8 cellular contexts compared by ENCODE assay signal in the genomic region with DNA sequence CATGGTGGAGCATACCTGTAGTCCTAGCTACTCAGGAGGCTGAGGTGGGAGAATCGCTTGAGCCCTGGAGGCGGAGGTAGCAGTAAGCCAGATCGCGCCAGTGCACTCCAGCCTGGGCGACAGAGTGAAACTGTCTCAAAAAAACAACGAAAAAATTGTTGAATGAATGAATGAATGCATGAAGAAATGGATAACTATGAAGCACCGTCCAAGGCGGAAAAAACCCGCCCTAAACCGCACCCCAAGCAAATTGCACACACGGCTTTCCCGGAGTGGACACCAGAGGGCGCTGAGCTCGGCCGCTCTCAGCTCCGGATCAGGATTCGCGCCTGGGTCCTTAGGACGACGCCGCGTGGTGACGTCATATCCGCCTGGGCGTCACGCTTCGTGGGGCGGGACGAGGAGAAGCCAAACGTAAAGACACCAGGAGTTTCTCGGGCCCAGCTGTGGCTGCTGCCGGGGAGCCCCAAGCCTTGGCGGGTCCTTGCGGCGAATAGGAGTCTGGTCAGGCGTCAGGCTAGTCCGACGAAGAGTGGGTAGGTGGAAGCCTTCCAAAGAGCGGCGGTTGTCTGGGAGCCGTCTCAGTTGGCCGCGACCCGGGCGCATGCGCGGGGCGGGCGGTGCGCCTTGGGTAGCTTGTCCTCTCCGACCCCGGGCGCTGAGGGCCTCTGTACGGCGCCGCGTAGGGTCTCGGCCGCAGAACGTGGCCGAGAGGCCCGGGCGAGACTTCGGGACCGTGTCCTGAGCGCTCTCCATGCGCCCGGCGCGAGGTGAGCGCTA. TPM values are rescaled to one million over a fixed set of nuclear protein-coding genes. Genes with fewer than 3 reads are reported as not detected.
A peak's percentile ranks its signal among the peaks of the same experiment; 100 is the strongest.
DNase-seq lines count a peak whose midpoint lies in the region; ATAC-seq, FAIRE-seq and TF ChIP-seq lines count a peak whose summit lies in the region.

A gene (plus strand): TSS at position 639 of the 780 bp plus-strand sequence. CDS start 11,094 bp downstream, outside the sequence.
A gene (plus strand): TSS at position 364 of the 780 bp plus-strand sequence. CDS start 4,085 bp downstream, outside the sequence.

- FAIRE-seq in endothelial cell of umbilical vein (lab: Jason Lieb, UNC): peak; percentile 98

- H3K4me2 ChIP-seq in IMR-90 (ENCODE audit: low read depth, low read length) (peak within 1 kb of the TSS; percentile 98), OCI-LY7 (ENCODE audit: low read length) (peak within 1 kb of the TSS; percentile 91), endothelial cell of umbilical vein (ENCODE audit: insufficient read depth, low read length) (peak within 1 kb of the TSS; percentile 80)

- peak within 1 kb of the TSS; percentile 92 for H2BK5ac ChIP-seq in IMR-90 (ENCODE audit: low read depth, low read length, poor library complexity, severe bottlenecking)

- CTCF ChIA-PET in IMR-90 (lab: Yijun Ruan, JAX) (interaction anchor here (0.6 to 2.5 kb wide), 14 partner anchors 11 to 473 kb away, joined by 3 to 18 read pairs (median 4); no protein-coding TSS in a partner anchor), OCI-LY7 (lab: Charles Lee; ENCODE audit: unreplicated experiment) (interaction anchor here (0.6 to 2.1 kb wide), 11 partner anchors 11 to 194 kb away, joined by 3 to 8 read pairs (median 3); no protein-coding TSS in a partner anchor), endothelial cell of umbilical vein (lab: Charles Lee) (interaction anchor here (0.6 to 3.4 kb wide), 55 partner anchors 9 to 324 kb away, joined by 3 to 93 read pairs (median 5); a partner anchor contains a TSS)

- no peaks in the 10 kb centered on the region for H3K9me2 ChIP-seq in OCI-LY7 (ENCODE audit: insufficient read depth, low read length)

- dilution Hi-C loops in IMR-90 (cut with HindIII; ENCODE audit: low sequenced_read_pairs, unreplicated experiment): no loop called here
- dilution Hi-C loops in endothelial cell of umbilical vein (cut with MboI; ENCODE audit: extremely low pct_ligation_motif_present, low sequenced_read_pairs): loop anchor here (10.0 kb wide), 1 partner anchor 111 kb away; no protein-coding TSS in a partner anchor

- TF ChIP-seq POLR2A in IMR-90 (IDR thresholded peaks at IDR 0.05; ENCODE audit: low read depth, low read length): peak; percentile 92
- TF ChIP-seq POLR2A in endothelial cell of umbilical vein (IDR thresholded peaks at IDR 0.05; ENCODE audit: low read depth, low read length): peak; percentile 92

- POLR2A ChIA-PET in IMR-90 (lab: Charles Lee; ENCODE audit: unreplicated experiment): interaction anchor here (0.9 to 1.0 kb wide), 2 partner anchors 34 to 186 kb away, joined by 3 read pairs; a partner anchor contains a TSS
- POLR2A ChIA-PET in OCI-LY7 (lab: Charles Lee): interaction anchor here (0.5 to 2.6 kb wide), 23 partner anchors 9 to 233 kb away, joined by 3 to 12 read pairs (median 3); a partner anchor contains a TSS
- POLR2A ChIA-PET in endothelial cell of umbilical vein (lab: Charles Lee): interaction anchor here (0.5 to 0.9 kb wide), 6 partner anchors 19 to 1109 kb away, joined by 3 to 8 read pairs (median 3); no protein-coding TSS in a partner anchor

- H3K27me3 ChIP-seq in IMR-90 (ENCODE audit: control insufficient read depth, insufficient read depth, low read length) (peaks cover 9% of the 10 kb centered on the region), endothelial cell of umbilical vein (ENCODE audit: control insufficient read depth in 2 of 2, insufficient read depth in 2 of 2, low read length in 2 of 2) (peaks cover 15 to 17% of the 10 kb centered on the region in 2 experiments)

- H3K14ac ChIP-seq in IMR-90 (replicated peaks; ENCODE audit: low read depth, low read length): peak within 1 kb of the TSS; percentile 94

- H2BK20ac ChIP-seq in IMR-90 (ENCODE audit: low read depth, low read length): no peak within 1 kb of the TSS

- H2BK120ac ChIP-seq in IMR-90 (ENCODE audit: low read depth, low read length): peak within 1 kb of the TSS; percentile 78

- H4K8ac ChIP-seq in IMR-90 (ENCODE audit: low read depth in 2 of 2, low read length in 2 of 2): peak within 1 kb of the TSS; percentile 34 to 98

- peak within 1 kb of the TSS; percentile 82 for H3K18ac ChIP-seq in IMR-90 (ENCODE audit: low read depth, low read length)

- H4K20me1 ChIP-seq in IMR-90 (ENCODE audit: insufficient read depth, low read length) (peaks cover 36% of the 10 kb centered on the region), OCI-LY7 (ENCODE audit: insufficient read depth, low read length) (peaks cover 20% of the 10 kb centered on the region), endothelial cell of umbilical vein (replicated peaks; ENCODE audit: control insufficient read depth, extremely low read depth, insufficient read depth, low read length) (peaks cover 9% of the 10 kb centered on the region)

- peak within 1 kb of the TSS; percentile 89 for H4K5ac ChIP-seq in IMR-90 (ENCODE audit: low read depth, low read length)

- intact Hi-C loops in IMR-90 (cut with micrococcal nuclease) (loop anchor here (1.0 to 10.0 kb wide), 3 partner anchors 108 to 319 kb away; no protein-coding TSS in a partner anchor), OCI-LY7 (cut with micrococcal nuclease; ENCODE audit: unreplicated experiment) (loop anchor here (1.0 to 5.0 kb wide), 4 partner anchors 69 to 326 kb away; a partner anchor contains a TSS), endothelial cell of umbilical vein (cut with micrococcal nuclease) (loop anchor here (1.0 to 2.0 kb wide), 4 partner anchors 69 to 226 kb away; a partner anchor contains a TSS)

- H3K9me3 ChIP-seq in IMR-90 (ENCODE audit: control insufficient read depth, insufficient read depth, low read length) (no peaks in the 10 kb centered on the region), OCI-LY7 (ENCODE audit: low read length) (peaks cover 13% of the 10 kb centered on the region), endothelial cell of umbilical vein (replicated peaks; ENCODE audit: control insufficient read depth, insufficient read depth, low read length) (no peaks in the 10 kb centered on the region)

- H3K4me1 ChIP-seq in IMR-90 (ENCODE audit: control insufficient read depth, insufficient read depth, low read length) (peaks cover 6% of the 10 kb centered on the region), OCI-LY7 (ENCODE audit: insufficient read depth, low read length, poor library complexity, severe bottlenecking) (peaks cover 16% of the 10 kb centered on the region), endothelial cell of umbilical vein (ENCODE audit: control insufficient read depth, extremely low read depth, insufficient read depth, low read length) (peaks cover 19% of the 10 kb centered on the region)

- peak within 1 kb of the TSS; percentile 97 for H3K56ac ChIP-seq in IMR-90 (ENCODE audit: extremely low read depth, insufficient read depth, low read length)

- peak within 1 kb of the TSS; percentile 4; the same call in 1 of the 3 replicates for H2BK15ac ChIP-seq in IMR-90 (ENCODE audit: low read depth, low read length)

- peaks cover 4% of the 10 kb centered on the region for H3K9me1 ChIP-seq in IMR-90 (ENCODE audit: insufficient read depth, low read length)
- H3K9me1 ChIP-seq in endothelial cell of umbilical vein (replicated peaks; ENCODE audit: control insufficient read depth, extremely low read depth, insufficient read depth, low read length): no peaks in the 10 kb centered on the region

- peak; percentile 42 for TF ChIP-seq RAD21 in IMR-90 (IDR thresholded peaks at IDR 0.05; ENCODE audit: low read length)

- peak within 1 kb of the TSS; percentile 95 for H2AK9ac ChIP-seq in IMR-90 (replicated peaks; ENCODE audit: low read depth, low read length, poor library complexity)

- H3K23ac ChIP-seq in IMR-90 (ENCODE audit: low read depth, low read length): peak within 1 kb of the TSS; percentile 93

- H2AFZ ChIP-seq in IMR-90 (replicated peaks; ENCODE audit: low read length, poor library complexity): peak within 1 kb of the TSS; percentile 98
- peak within 1 kb of the TSS; percentile 51; the same call in 1 of the 2 replicates for H2AFZ ChIP-seq in OCI-LY7 (ENCODE audit: low read length)
- H2AFZ ChIP-seq in endothelial cell of umbilical vein (ENCODE audit: low read depth, low read length): peak within 1 kb of the TSS; percentile 97

- DNase-seq in DMS153 treated with DMSO at 0.1 percent for 48 hours (lab: John Stamatoyannopoulos, UW; ENCODE audit: unreplicated experiment) (peak; percentile 44), IMR-90 (peak; percentile 97), OCI-LY7 (ENCODE audit: low spot score) (peak; percentile 99), activated T-cell treated with anti-CD3 and anti-CD28 coated beads for 24 hours (ENCODE audit: low read depth) (peak; percentile 97), endothelial cell of umbilical vein (ENCODE audit: low read depth, low spot score) (peak; percentile 98), middle frontal gyrus (ENCODE audit: extremely low spot score, low spot score) (peak; percentile 91)
- DNase-seq in stimulated activated CD8-positive, alpha-beta memory T cell treated with anti-CD3 and anti-CD28 coated beads, Interleukin-2, amount 100 ng/mL, for 48 hours (ENCODE audit: low read depth in 2 of 2): peak; percentile 98 to 99

- peak; percentile 98 for TF ChIP-seq CTCF in IMR-90 (conservative IDR thresholded peaks at IDR 0.05; ENCODE audit: low read depth, low read length)
- TF ChIP-seq CTCF in OCI-LY7 (conservative IDR thresholded peaks at IDR 0.05; ENCODE audit: low read length): peak; percentile 87
- peak; percentile 98 for TF ChIP-seq CTCF in endothelial cell of umbilical vein (IDR thresholded peaks at IDR 0.05; ENCODE audit: extremely low read depth in 1 of 2, insufficient read depth in 1 of 2, low read depth in 1 of 2, low read length in 2 of 2)

- H3K79me1 ChIP-seq in IMR-90 (ENCODE audit: low read depth in 1 of 2, low read length in 2 of 2): peaks cover 19 to 38% of the 10 kb centered on the region in 2 experiments

- H4K91ac ChIP-seq in IMR-90 (ENCODE audit: insufficient read depth, low read depth, low read length): peak within 1 kb of the TSS; percentile 91

- H3K27ac ChIP-seq in IMR-90 (ENCODE audit: insufficient read depth, low read length) (peak within 1 kb of the TSS; percentile 94), OCI-LY7 (ENCODE audit: low read depth, low read length, poor library complexity, severe bottlenecking) (peak within 1 kb of the TSS; percentile 81), endothelial cell of umbilical vein (ENCODE audit: insufficient read depth, low read depth, low read length) (peak within 1 kb of the TSS; percentile 96)

- H2AK5ac ChIP-seq in IMR-90 (ENCODE audit: low read depth, low read length): peak within 1 kb of the TSS; percentile 82

- H3K9ac ChIP-seq in IMR-90 (ENCODE audit: low read depth, low read length) (peak within 1 kb of the TSS; percentile 93), endothelial cell of umbilical vein (replicated peaks; ENCODE audit: extremely low read depth, insufficient read depth, low read length) (peak within 1 kb of the TSS; percentile 98)

- peaks cover 5% of the 10 kb centered on the region for H3K36me3 ChIP-seq in IMR-90 (ENCODE audit: control insufficient read depth, insufficient read depth, low read length)
- H3K36me3 ChIP-seq in OCI-LY7 (ENCODE audit: insufficient read depth, low read length): peaks cover 39% of the 10 kb centered on the region
- peaks cover 6 to 7% of the 10 kb centered on the region in 2 experiments for H3K36me3 ChIP-seq in endothelial cell of umbilical vein (ENCODE audit: control insufficient read depth in 2 of 2, extremely low read depth in 1 of 2, insufficient read depth in 2 of 2, low read length in 2 of 2)

- ATAC-seq in GM21528 (IDR thresholded peaks at IDR 0.05; ENCODE audit: low FRiP score, unreplicated experiment) (peak; percentile 91), IMR-90 (ENCODE audit: low read depth) (peak; percentile 92)

- H3K4me3 ChIP-seq in IMR-90 (ENCODE audit: insufficient read depth, low read depth, low read length) (peak within 1 kb of the TSS; percentile 74), OCI-LY7 (ENCODE audit: low read depth, low read length, poor library complexity, severe bottlenecking) (peak within 1 kb of the TSS; percentile 82), endothelial cell of umbilical vein (replicated peaks in 1 of 3; ENCODE audit: insufficient read depth in 1 of 3, low read depth in 1 of 3, low read length in 3 of 3) (peak within 1 kb of the TSS; percentile 81 to 98 (median 94))

- in situ Hi-C loops in IMR-90 (cut with MboI; ENCODE audit: low sequenced_read_pairs): loop anchor here (10.0 kb wide), 1 partner anchor 301 kb away; a partner anchor contains a TSS

- peak within 1 kb of the TSS; percentile 93 for H3K4ac ChIP-seq in IMR-90 (ENCODE audit: low read depth, low read length)

- 3% methylated on average over 42 of the region's 71 CpGs; no CpG with 5 or more reads in 1 of the 2 experiments for WGBS in IMR-90 (ENCODE audit: extremely low coverage in 2 of 2, insufficient read length in 1 of 2), 2 experiments

- H3K79me2 ChIP-seq in OCI-LY7 (ENCODE audit: insufficient read depth, low read depth, low read length): peaks cover 43% of the 10 kb centered on the region
- H3K79me2 ChIP-seq in endothelial cell of umbilical vein (ENCODE audit: control insufficient read depth, insufficient read depth, low read length): peaks cover 40% of the 10 kb centered on the region

- no TSS peak for BruUV-seq in IMR-90 (replicated peaks; lab: Mats Ljungman, UMichigan)
- BruUV-seq in OCI-LY7 (replicated peaks; lab: Mats Ljungman, UMichigan): no TSS peak
- TSS peak; percentile 65 for BruUV-seq in endothelial cell of umbilical vein (replicated peaks; lab: Mats Ljungman, UMichigan)

RNA-seq across cellular contexts. Expression of the first gene that starts in this region (rescaled TPM):
- total RNA-seq in IMR-90 (2012; rRNA removed) (11.4 and 13.3 TPM in 2 replicates), OCI-LY7 (2022) (8.0 and 13.0 TPM in 2 replicates), endothelial cell of umbilical vein (10.0 and 10.3 TPM in 2 replicates)
- polyA plus RNA-seq in IMR-90 (2012; rRNA removed) (5.7 and 6.4 TPM in 2 replicates), endothelial cell of umbilical vein (4.5 and 8.2 TPM in 2 replicates)
- 1.5 and 1.9 TPM in 2 replicates for polyA plus RNA-seq in IMR-90 (2012; cell fraction: cytosol; rRNA removed)
- polyA plus RNA-seq in IMR-90 (2012; cell fraction: nucleus; rRNA removed; ENCODE audit: low replicate concordance): 0.73 and 4.8 TPM in 2 replicates
- 6.4 and 10.0 TPM in 2 replicates for total RNA-seq in OCI-LY7 (2014; rRNA removed; shearing (Covaris generic))
- 7.8 and 9.0 TPM in 2 replicates for polyA plus RNA-seq in endothelial cell of umbilical vein (2011; cell fraction: cytosol; rRNA removed)
- polyA plus RNA-seq in endothelial cell of umbilical vein (2011; cell fraction: nucleus; rRNA removed): 5.1 and 6.5 TPM in 2 replicates
- 3.8 and 9.0 TPM in 2 replicates for polyA plus RNA-seq in endothelial cell of umbilical vein (2012)
- 8.0 and 8.6 TPM in 2 replicates for polyA minus RNA-seq in endothelial cell of umbilical vein
- polyA minus RNA-seq in endothelial cell of umbilical vein (2011; cell fraction: cytosol; rRNA and poly(A)+ RNA removed): 7.6 TPM
- 3.2 and 3.6 TPM in 2 replicates for polyA minus RNA-seq in endothelial cell of umbilical vein (2011; cell fraction: nucleus; rRNA and poly(A)+ RNA removed)

RNA-seq across cellular contexts. Expression of the second gene that starts in this region (rescaled TPM):
- total RNA-seq in IMR-90 (2012; rRNA removed): 6.6 and 11.9 TPM in 2 replicates
- polyA plus RNA-seq in IMR-90 (2012; rRNA removed): 6.5 and 7.8 TPM in 2 replicates
- 3.2 TPM in 2 replicates for polyA plus RNA-seq in IMR-90 (2012; cell fraction: cytosol; rRNA removed)
- 1.6 and 7.7 TPM in 2 replicates for polyA plus RNA-seq in IMR-90 (2012; cell fraction: nucleus; rRNA removed; ENCODE audit: low replicate concordance)
- 10.2 and 12.8 TPM in 2 replicates for total RNA-seq in OCI-LY7 (2014; rRNA removed; shearing (Covaris generic))
- 20.3 and 21.3 TPM in 2 replicates for total RNA-seq in OCI-LY7 (2022)
- 18.1 and 21.3 TPM in 2 replicates for total RNA-seq in endothelial cell of umbilical vein
- 9.6 and 11.9 TPM in 2 replicates for polyA plus RNA-seq in endothelial cell of umbilical vein
- polyA plus RNA-seq in endothelial cell of umbilical vein (2011; cell fraction: cytosol; rRNA removed): 10.4 and 11.1 TPM in 2 replicates
- polyA plus RNA-seq in endothelial cell of umbilical vein (2011; cell fraction: nucleus; rRNA removed): 11.6 and 14.7 TPM in 2 replicates
- polyA plus RNA-seq in endothelial cell of umbilical vein (2012): 9.5 and 10.1 TPM in 2 replicates
- 9.5 and 14.8 TPM in 2 replicates for polyA minus RNA-seq in endothelial cell of umbilical vein
- 13.9 TPM for polyA minus RNA-seq in endothelial cell of umbilical vein (2011; cell fraction: cytosol; rRNA and poly(A)+ RNA removed)
- polyA minus RNA-seq in endothelial cell of umbilical vein (2011; cell fraction: nucleus; rRNA and poly(A)+ RNA removed): 9.8 and 10.8 TPM in 2 replicates

Comparison
In these comparisons a context has a peak if more than half of its experiments do, and no peak if none do; other contexts are left out.
1. Peak in every context shown above with its lines: DNase-seq, ATAC-seq, H3K4me3 ChIP-seq and H3K27ac ChIP-seq.
2. DNase-seq: peak in every context shown above with its lines; median percentile 99 in OCI-LY7; 98 in stimulated activated CD8-positive, alpha-beta memory T cell treated with anti-CD3 and anti-CD28 coated beads, Interleukin-2, amount 100 ng/mL, for 48 hours; 98 in endothelial cell of umbilical vein; 97 in IMR-90; 97 in activated T-cell treated with anti-CD3 and anti-CD28 coated beads for 24 hours; 91 in middle frontal gyrus; 44 in DMS153 treated with DMSO at 0.1 percent for 48 hours.